19 cellular contexts compared by ENCODE assay signal in genomic region chr6:151096691-151097090, GRCh38.
DNase-seq lines count a peak whose midpoint lies in the region; ATAC-seq and TF ChIP-seq lines count a peak whose summit lies in the region.
"Had no signal": no experiment of that assay in that cellular context is flagged by ENCODE, and none has a peak within 500 bp of the region (broad histone marks: within the 10 kb centered on the region; RNA-seq: fewer than 3 reads in every experiment).

No MANE protein-coding gene starts in this region.

- ATAC-seq in HCT116 = peak; percentile 57; the same call in 1 of the 2 replicates
- no peak for ATAC-seq in GM21367 (IDR thresholded peaks at IDR 0.05; ENCODE audit: unreplicated experiment)
- ATAC-seq in HG03520 (IDR thresholded peaks at IDR 0.05; ENCODE audit: unreplicated experiment) = no peak

- H3K4me3 ChIP-seq in HCT116 (replicated peaks in 1 of 2; ENCODE audit: low read depth in 1 of 2, low read length in 2 of 2) = no peak overlapping the region
- H3K4me3 ChIP-seq in fibroblast of lung (replicated peaks in 1 of 4; ENCODE audit: control extremely low read depth in 1 of 4, insufficient read depth in 1 of 4, low read depth in 3 of 4, low read length in 4 of 4) = no peak overlapping the region
- H3K4me3 ChIP-seq in osteoblast (ENCODE audit: insufficient read depth, low read length) = no peak overlapping the region
- H3K4me3 ChIP-seq: MG63, SJSA1 had no signal

- no TSS peak for BruUV-seq in HCT116 (replicated peaks; lab: Mats Ljungman, UMichigan)

- peaks cover 36 to 62% of the 10 kb centered on the region in 2 experiments for H3K4me1 ChIP-seq in HCT116 (ENCODE audit: control insufficient read depth in 1 of 2, insufficient read depth in 2 of 2, low read length in 2 of 2)
- no peaks in the 10 kb centered on the region for H3K4me1 ChIP-seq in fibroblast of lung (ENCODE audit: control insufficient read depth, extremely low read depth, insufficient read depth, low read length)
- H3K4me1 ChIP-seq in osteoblast (ENCODE audit: insufficient read depth, low read length) = peaks cover 17% of the 10 kb centered on the region
- H3K4me1 ChIP-seq: SJSA1 had no signal

- POLR2A ChIA-PET in HCT116 (lab: Charles Lee) = interaction anchor here (1.1 to 1.5 kb wide), 2 partner anchors 28 to 54 kb away, joined by 3 to 4 read pairs; no protein-coding TSS in a partner anchor

- no peak for TF ChIP-seq RAD21 in HCT116 (IDR thresholded peaks at IDR 0.05; ENCODE audit: low read depth)

- RAD21 ChIA-PET in HCT116 (lab: Charles Lee; ENCODE audit: low non-redundant PET in 1 of 2, low total read pairs in 2 of 2, uncharacterized antibody in 2 of 2, unreplicated experiment in 2 of 2) = no interaction called here

- H3K4me2 ChIP-seq in HCT116 (ENCODE audit: low read length) = peak overlapping the region; percentile 43
- no peak overlapping the region for H3K4me2 ChIP-seq in fibroblast of lung (ENCODE audit: extremely low read depth, insufficient read depth, low read length)
- H3K4me2 ChIP-seq in osteoblast (ENCODE audit: insufficient read depth, low read length) = no peak overlapping the region

- TF ChIP-seq POLR2A in HCT116 (IDR thresholded peaks at IDR 0.05; ENCODE audit: borderline replicate concordance, extremely low read depth, insufficient read depth, insufficient read length) = no peak

- CTCF ChIA-PET in HCT116 (lab: Charles Lee) = no interaction called here

- no peaks in the 10 kb centered on the region for H4K20me1 ChIP-seq in HCT116 (ENCODE audit: insufficient read depth)
- H4K20me1 ChIP-seq in fibroblast of lung (ENCODE audit: control insufficient read depth, extremely low read depth, insufficient read depth, low read length) = no peaks in the 10 kb centered on the region
- peaks cover 2% of the 10 kb centered on the region for H4K20me1 ChIP-seq in osteoblast (ENCODE audit: insufficient read depth, low read length)

- H3K36me3 ChIP-seq in HCT116 (ENCODE audit: control insufficient read depth in 1 of 2, insufficient read depth in 2 of 2, low read length in 2 of 2) (peaks cover 0 to 23% of the 10 kb centered on the region in 2 experiments; a peak in 2 of 4 replicates), fibroblast of lung (ENCODE audit: control insufficient read depth, insufficient read depth, low read length) (peaks cover 2% of the 10 kb centered on the region), osteoblast (ENCODE audit: insufficient read depth, low read length) (peaks cover 31% of the 10 kb centered on the region)

- H3K27me3 ChIP-seq in HCT116 (ENCODE audit: insufficient read depth, low read length) = no peaks in the 10 kb centered on the region
- no peaks in the 10 kb centered on the region for H3K27me3 ChIP-seq in fibroblast of lung (ENCODE audit: control insufficient read depth, insufficient read depth, low read length)
- H3K27me3 ChIP-seq in osteoblast (ENCODE audit: insufficient read depth, low read length) = no peaks in the 10 kb centered on the region
- H3K27me3 ChIP-seq: MG63, SJSA1 had no signal

- TF ChIP-seq CTCF in HCT116 (IDR thresholded peaks at IDR 0.05 in 2 of 3, conservative IDR thresholded peaks at IDR 0.05 in 1 of 3; ENCODE audit: borderline replicate concordance in 1 of 3, insufficient read depth in 1 of 3, low read depth in 2 of 3, low read length in 2 of 3) (no peak), fibroblast of lung (conservative IDR thresholded peaks at IDR 0.05 in 1 of 2, IDR thresholded peaks at IDR 0.05 in 1 of 2; ENCODE audit: low read depth in 1 of 2, low read length in 2 of 2) (no peak), osteoblast (IDR thresholded peaks at IDR 0.05; ENCODE audit: extremely low read depth, low read depth, low read length) (no peak)

- DNase-seq in HCT116 (ENCODE audit: low read depth, low spot score) (no peak), RPMI7951 (ENCODE audit: low read depth) (peak; percentile 31), fibroblast of lung (ENCODE audit: low read depth in 2 of 2) (peak; percentile 33 to 59), osteoblast (ENCODE audit: insufficient read length, low spot score, missing footprints) (peak; percentile 37), SHP77 (lab: John Stamatoyannopoulos, UW) (no peak), NCI-H1417 (lab: John Stamatoyannopoulos, UW) (no peak)
- DNase-seq: CD4-positive, alpha-beta memory T cell; HCEC 1CT; KG1; MG63; NCI-H1694; NCI-H2107; NCI-H345; NCI-H526; NK-92 treated with Interleukin-12 subunit alpha and Interleukin-12 subunit beta, amount 100 ng/mL, for 24 hours; OCI-M1 had no signal

- H2AFZ ChIP-seq in HCT116 (ENCODE audit: low read depth, low read length, poor library complexity, severe bottlenecking) (no peak overlapping the region), fibroblast of lung (ENCODE audit: low read length) (no peak overlapping the region), osteoblast (ENCODE audit: low read length) (no peak overlapping the region)

- H3K9ac ChIP-seq in HCT116 (ENCODE audit: low read length) = peak overlapping the region; percentile 37; the same call in 1 of the 2 replicates
- H3K9ac ChIP-seq in fibroblast of lung (ENCODE audit: insufficient read depth, low read length) = no peak overlapping the region

- H3K27ac ChIP-seq in HCT116 (ENCODE audit: low read depth, low read length) (peak overlapping the region; percentile 57), fibroblast of lung (ENCODE audit: insufficient read depth, low read length) (no peak overlapping the region), osteoblast (ENCODE audit: low read depth, low read length) (no peak overlapping the region)
- H3K27ac ChIP-seq: SJSA1 had no signal

- intact Hi-C loops in HCT116 (cut with micrococcal nuclease) = no loop called here

- H3K79me2 ChIP-seq in HCT116 (ENCODE audit: insufficient read depth, low read length) (no peaks in the 10 kb centered on the region; the same call in 1 of the 2 replicates), fibroblast of lung (ENCODE audit: control insufficient read depth, insufficient read depth, low read length) (no peaks in the 10 kb centered on the region), osteoblast (ENCODE audit: insufficient read depth, low read length) (no peaks in the 10 kb centered on the region)

- H3K9me3 ChIP-seq in HCT116 (ENCODE audit: control insufficient read depth in 1 of 2, insufficient read depth in 1 of 2, low read depth in 1 of 2, low read length in 2 of 2) (no peaks in the 10 kb centered on the region), fibroblast of lung (ENCODE audit: control insufficient read depth, insufficient read depth, low read depth, low read length) (no peaks in the 10 kb centered on the region), osteoblast (ENCODE audit: low read depth, low read length) (no peaks in the 10 kb centered on the region)
- H3K9me3 ChIP-seq: MG63, SJSA1 had no signal

- no peaks in the 10 kb centered on the region for H3K9me2 ChIP-seq in HCT116 (ENCODE audit: insufficient read depth)

TF ChIP-seq in HCT116, 20 proteins besides CTCF, POLR2A, EP300 and RAD21:
- TF ChIP-seq ELF1 (IDR thresholded peaks at IDR 0.05; ENCODE audit: borderline replicate concordance, low read depth) (no peak), YY1 (IDR thresholded peaks at IDR 0.05; ENCODE audit: extremely low read depth, insufficient replicate concordance, low read depth, low read length) (no peak), TCF7L2 (IDR thresholded peaks at IDR 0.05; ENCODE audit: borderline replicate concordance, extremely low read depth, insufficient read depth, insufficient read length) (no peak), FOSL1 (IDR thresholded peaks at IDR 0.05; ENCODE audit: low read depth) (no peak), MAX (IDR thresholded peaks at IDR 0.05) (no peak), ZBTB33 (IDR thresholded peaks at IDR 0.05; ENCODE audit: extremely low read depth, insufficient replicate concordance, low read length) (no peak), CBX3 (IDR thresholded peaks at IDR 0.05; ENCODE audit: low read depth) (no peak)

Comparison
In these comparisons a context has a peak if more than half of its experiments do, and no peak if none do; other contexts are left out.
1. DNase-seq: peak in RPMI7951 (single experiment), fibroblast of lung (2 of 2) and osteoblast (single experiment); none in HCT116 (single experiment), SHP77 (0 of 2) and NCI-H1417 (0 of 3).